In the genomic region with DNA sequence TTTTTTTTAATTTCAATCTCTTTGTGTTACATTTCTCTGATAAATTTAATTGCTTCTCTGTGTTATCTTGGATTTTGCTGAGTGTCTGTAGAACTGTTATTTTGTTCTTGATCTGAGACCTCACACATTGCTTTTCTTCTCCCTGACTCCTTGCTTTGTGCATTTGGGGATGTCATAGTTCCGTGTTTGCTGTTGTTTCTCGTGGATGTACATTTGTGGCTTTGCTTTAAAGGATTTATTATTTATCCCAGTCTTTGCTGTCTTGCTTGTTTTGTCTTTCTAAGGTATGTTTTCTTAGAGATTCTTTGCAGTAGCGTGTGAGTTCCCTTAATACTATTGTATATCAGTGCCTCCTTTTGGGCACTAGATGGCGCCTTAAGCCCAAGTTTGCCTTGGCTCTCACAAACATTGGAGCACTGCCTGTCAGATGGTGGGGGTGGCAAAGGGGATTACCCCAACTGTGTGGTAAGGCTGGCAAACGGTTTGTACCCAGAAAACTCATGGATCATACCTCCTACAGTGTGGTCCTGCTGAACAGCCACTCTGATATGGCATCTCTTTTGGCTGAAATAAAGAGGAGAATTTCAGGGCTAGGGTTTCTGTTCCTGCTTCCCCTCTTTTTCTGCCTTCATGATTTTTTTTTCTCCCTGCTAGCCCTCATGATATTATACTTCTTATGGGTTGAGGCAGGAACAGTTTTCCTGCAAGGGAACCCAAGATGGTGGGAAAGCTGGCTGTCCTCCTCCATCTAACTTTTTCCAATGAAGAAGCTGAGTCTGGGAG, we compare ENCODE assay signal across 1 cellular context.
TF ChIP-seq lines count a peak whose summit lies in the region.

No MANE protein-coding gene starts in this region.

TF ChIP-seq in GM12878, 131 proteins besides CTCF, POLR2A, EP300 and RAD21 (continued from another document):
- TF ChIP-seq, protein P1, sequence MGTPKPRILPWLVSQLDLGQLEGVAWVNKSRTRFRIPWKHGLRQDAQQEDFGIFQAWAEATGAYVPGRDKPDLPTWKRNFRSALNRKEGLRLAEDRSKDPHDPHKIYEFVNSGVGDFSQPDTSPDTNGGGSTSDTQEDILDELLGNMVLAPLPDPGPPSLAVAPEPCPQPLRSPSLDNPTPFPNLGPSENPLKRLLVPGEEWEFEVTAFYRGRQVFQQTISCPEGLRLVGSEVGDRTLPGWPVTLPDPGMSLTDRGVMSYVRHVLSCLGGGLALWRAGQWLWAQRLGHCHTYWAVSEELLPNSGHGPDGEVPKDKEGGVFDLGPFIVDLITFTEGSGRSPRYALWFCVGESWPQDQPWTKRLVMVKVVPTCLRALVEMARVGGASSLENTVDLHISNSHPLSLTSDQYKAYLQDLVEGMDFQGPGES (IDR thresholded peaks at IDR 0.05) = 0 out of 2 replicates have a peak, but pooled peaks have one; percentile 10
- TF ChIP-seq IRF4 (IDR thresholded peaks at IDR 0.05; ENCODE audit: low read depth, low read length) (0 out of 2 replicates have a peak, but pooled peaks have one; percentile 35), CHD2 (IDR thresholded peaks at IDR 0.05; ENCODE audit: borderline replicate concordance, low read depth, low read length) (0 out of 2 replicates have a peak, but pooled peaks have one; percentile 44), RUNX3 (IDR thresholded peaks at IDR 0.05; ENCODE audit: low read length) (peak; percentile 50; the same call in 1 of the 2 replicates), NBN (IDR thresholded peaks at IDR 0.05) (0 out of 2 replicates have a peak, but pooled peaks have one; percentile 39), SUZ12 (IDR thresholded peaks at IDR 0.05; ENCODE audit: unreplicated experiment) (no peak), EED (IDR thresholded peaks at IDR 0.05; ENCODE audit: low read depth) (0 out of 2 replicates have a peak, but pooled peaks have one; percentile 15), BACH1 (IDR thresholded peaks at IDR 0.05; ENCODE audit: borderline replicate concordance) (0 out of 2 replicates have a peak, but pooled peaks have one; percentile 10), NRF1 (conservative IDR thresholded peaks at IDR 0.05; ENCODE audit: low read depth, low read length) (no peak), CEBPB (IDR thresholded peaks at IDR 0.05; ENCODE audit: borderline replicate concordance in 1 of 2, low read depth in 2 of 2, low read length in 2 of 2) (no peak), STAT1 (conservative IDR thresholded peaks at IDR 0.05) (0 out of 2 replicates have a peak, but pooled peaks have one; percentile 44), SPI1 (IDR thresholded peaks at IDR 0.05; ENCODE audit: borderline replicate concordance, insufficient read depth, low read depth, low read length) (no peak), YY1 (IDR thresholded peaks at IDR 0.05; ENCODE audit: low read depth, low read length) (peak; percentile 39; the same call in 1 of the 2 replicates), RELA (IDR thresholded peaks at IDR 0.05; ENCODE audit: borderline replicate concordance, partially characterized antibody) (peak; percentile 18)
- TF ChIP-seq, protein P2, sequence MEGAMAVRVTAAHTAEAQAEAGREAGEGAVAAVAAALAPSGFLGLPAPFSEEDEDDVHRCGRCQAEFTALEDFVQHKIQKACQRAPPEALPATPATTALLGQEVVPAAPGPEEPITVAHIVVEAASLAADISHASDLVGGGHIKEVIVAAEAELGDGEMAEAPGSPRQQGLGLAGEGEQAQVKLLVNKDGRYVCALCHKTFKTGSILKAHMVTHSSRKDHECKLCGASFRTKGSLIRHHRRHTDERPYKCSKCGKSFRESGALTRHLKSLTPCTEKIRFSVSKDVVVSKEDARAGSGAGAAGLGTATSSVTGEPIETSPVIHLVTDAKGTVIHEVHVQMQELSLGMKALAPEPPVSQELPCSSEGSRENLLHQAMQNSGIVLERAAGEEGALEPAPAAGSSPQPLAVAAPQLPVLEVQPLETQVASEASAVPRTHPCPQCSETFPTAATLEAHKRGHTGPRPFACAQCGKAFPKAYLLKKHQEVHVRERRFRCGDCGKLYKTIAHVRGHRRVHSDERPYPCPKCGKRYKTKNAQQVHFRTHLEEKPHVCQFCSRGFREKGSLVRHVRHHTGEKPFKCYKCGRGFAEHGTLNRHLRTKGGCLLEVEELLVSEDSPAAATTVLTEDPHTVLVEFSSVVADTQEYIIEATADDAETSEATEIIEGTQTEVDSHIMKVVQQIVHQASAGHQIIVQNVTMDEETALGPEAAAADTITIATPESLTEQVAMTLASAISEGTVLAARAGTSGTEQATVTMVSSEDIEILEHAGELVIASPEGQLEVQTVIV (IDR thresholded peaks at IDR 0.05; ENCODE audit: borderline replicate concordance, partially characterized antibody) = no peak
- TF ChIP-seq, protein P3, sequence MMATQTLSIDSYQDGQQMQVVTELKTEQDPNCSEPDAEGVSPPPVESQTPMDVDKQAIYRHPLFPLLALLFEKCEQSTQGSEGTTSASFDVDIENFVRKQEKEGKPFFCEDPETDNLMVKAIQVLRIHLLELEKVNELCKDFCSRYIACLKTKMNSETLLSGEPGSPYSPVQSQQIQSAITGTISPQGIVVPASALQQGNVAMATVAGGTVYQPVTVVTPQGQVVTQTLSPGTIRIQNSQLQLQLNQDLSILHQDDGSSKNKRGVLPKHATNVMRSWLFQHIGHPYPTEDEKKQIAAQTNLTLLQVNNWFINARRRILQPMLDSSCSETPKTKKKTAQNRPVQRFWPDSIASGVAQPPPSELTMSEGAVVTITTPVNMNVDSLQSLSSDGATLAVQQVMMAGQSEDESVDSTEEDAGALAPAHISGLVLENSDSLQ (IDR thresholded peaks at IDR 0.05) = peak; percentile 66
